Comparison of ENCODE assay signal across 18 cellular contexts in genomic region chr12:63877693-63878092, GRCh38.
"Had no signal": no experiment of that assay in that cellular context is flagged by ENCODE, and none has a peak within 500 bp of the region (broad histone marks: within the 10 kb centered on the region; RNA-seq: fewer than 3 reads in every experiment).

No MANE protein-coding gene starts in this region.

- H3K4me3 ChIP-seq: heart left ventricle, suprapubic skin, thyroid gland, upper lobe of left lung, uterus had no signal

- H3K27me3 ChIP-seq: heart left ventricle, neutrophil, suprapubic skin, thyroid gland, upper lobe of left lung, uterus had no signal

- H3K9me3 ChIP-seq: heart left ventricle, neutrophil, suprapubic skin, thyroid gland, upper lobe of left lung, uterus had no signal

- DNase-seq: effector memory CD4-positive, alpha-beta T cell; heart left ventricle; hippocampal formation; left colon; mesendoderm; naive B cell; nephron progenitor cell; right cardiac atrium; stimulated activated CD4-positive, alpha-beta T cell treated with anti-CD3 and anti-CD28 coated beads, Interleukin-4, amount 100 ng/mL, for 1 hour; stimulated activated CD8-positive, alpha-beta memory T cell treated with anti-CD3 and anti-CD28 coated beads, Interleukin-4, amount 100 ng/mL, for 48 hours; stimulated activated naive CD8-positive, alpha-beta T cell treated with anti-CD3 and anti-CD28 coated beads, Interleukin-15, Interleukin-2, amounts not matched to agents 100 U/mL and 50 U/mL, for 24 hours; thyroid gland; upper lobe of left lung; uterus had no signal

- H3K4me1 ChIP-seq: suprapubic skin, uterus had no signal

- ATAC-seq: esophagus mucosa; heart left ventricle; left colon; right cardiac atrium; stimulated activated effector memory CD8-positive, alpha-beta T cell treated with anti-CD3 and anti-CD28 coated beads, Interleukin-12 subunit alpha, Interleukin-12 subunit beta, amount 100 ng/mL, for 72 hours; stimulated activated naive CD8-positive, alpha-beta T cell treated with anti-CD3 and anti-CD28 coated beads, Interleukin-15, Interleukin-2, amounts not matched to agents 100 U/mL and 50 U/mL, for 24 hours had no signal

- H3K27ac ChIP-seq: heart left ventricle, neutrophil, suprapubic skin, thyroid gland, upper lobe of left lung, uterus had no signal

- H3K36me3 ChIP-seq: heart left ventricle, neutrophil, suprapubic skin, thyroid gland, upper lobe of left lung, uterus had no signal
